In the genomic region with DNA sequence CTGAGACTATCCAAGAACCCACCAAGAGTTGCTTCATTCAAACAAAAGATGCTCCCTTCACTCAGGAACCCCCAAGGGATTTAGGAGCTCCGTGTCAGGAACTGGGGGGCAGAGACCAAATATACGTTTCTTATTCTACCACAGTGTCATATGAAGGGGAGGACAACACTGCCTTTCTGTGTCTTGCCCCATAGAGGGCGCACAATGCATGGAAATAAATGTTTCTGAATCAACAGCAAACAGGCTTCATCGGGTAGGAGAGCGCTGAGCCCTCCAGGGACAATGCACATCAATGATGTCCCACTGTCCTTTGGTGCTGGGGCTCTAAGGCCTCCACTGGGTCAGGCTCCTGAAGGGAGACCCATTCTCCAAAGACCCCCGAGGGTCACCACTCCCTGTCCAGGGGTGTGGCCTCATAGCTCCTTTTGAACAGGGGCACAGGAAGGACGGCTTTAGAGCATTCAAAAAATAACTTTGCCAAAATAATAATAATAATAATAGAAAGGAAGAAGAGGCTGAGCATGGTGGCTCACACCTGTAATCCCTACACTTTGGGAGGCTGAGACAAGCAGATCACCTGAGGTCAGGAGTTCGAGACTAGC, we compare ENCODE assay signal across 8 cellular contexts. TPM values are rescaled to one million over a fixed set of nuclear protein-coding genes. Genes with fewer than 3 reads are reported as not detected.
DNase-seq lines count a peak whose midpoint lies in the region; ATAC-seq, FAIRE-seq and TF ChIP-seq lines count a peak whose summit lies in the region.

No MANE protein-coding gene starts in this region.

- TF ChIP-seq CTCF in ascending aorta (IDR thresholded peaks at IDR 0.05): peak; percentile 20 to 56 (median 35)

- H3K4me3 ChIP-seq in ascending aorta (no peak overlapping the region), iPS DF 6.9 (ENCODE audit: low read length) (no peak overlapping the region)

- ATAC-seq in HG03097 (IDR thresholded peaks at IDR 0.05; ENCODE audit: low FRiP score, unreplicated experiment): peak; percentile 72

- no peaks in the 10 kb centered on the region for H3K27me3 ChIP-seq in ascending aorta
- no peaks in the 10 kb centered on the region for H3K27me3 ChIP-seq in iPS DF 6.9 (ENCODE audit: control insufficient read depth, insufficient read depth, low read length)

- intact Hi-C loops in ascending aorta (cut with DNase I): no loop called here

- H3K27ac ChIP-seq in ascending aorta (no peak overlapping the region), iPS DF 6.9 (ENCODE audit: low read length) (no peak overlapping the region)

- no peaks in the 10 kb centered on the region for H3K4me1 ChIP-seq in ascending aorta
- no peaks in the 10 kb centered on the region for H3K4me1 ChIP-seq in iPS DF 6.9 (ENCODE audit: control insufficient read depth, insufficient read depth, low read length)

- no peaks in the 10 kb centered on the region for H3K9me3 ChIP-seq in ascending aorta
- H3K9me3 ChIP-seq in iPS DF 6.9 (ENCODE audit: control insufficient read depth, insufficient read depth, low read length): no peaks in the 10 kb centered on the region

- WGBS in iPS DF 6.9 (ENCODE audit: insufficient coverage, insufficient read length): no CpG with 5 or more reads among the region's 8 CpGs

- DNase-seq in EL (peak; percentile 17), GM19239 (ENCODE audit: insufficient read length, low spot score) (no peak), NCI-H446 (lab: John Stamatoyannopoulos, UW) (peak; percentile 1 to 43), ascending aorta (ENCODE audit: low spot score in 2 of 2) (no peak), iPS DF 6.9 (ENCODE audit: low read depth, low spot score) (peak; percentile 48), 8988T (no peak)
- DNase-seq in stimulated activated CD4-positive, alpha-beta T cell treated with anti-CD3 and anti-CD28 coated beads, Interleukin-2, amount 100 ng/mL, for 48 hours: peak; percentile 3 to 25

- H3K36me3 ChIP-seq in ascending aorta (no peaks in the 10 kb centered on the region), iPS DF 6.9 (ENCODE audit: control insufficient read depth, insufficient read depth, low read length) (no peaks in the 10 kb centered on the region)

- FAIRE-seq in GM19239 (lab: Jason Lieb, UNC): peak; percentile 84

RNA-seq across cellular contexts. Expression of a gene that starts 31.1 kb away (rescaled TPM):
- 10.7 TPM for total RNA-seq in ascending aorta

Comparison
In these comparisons a context has a peak if more than half of its experiments do, and no peak if none do; other contexts are left out.
1. DNase-seq: peak in EL (single experiment), NCI-H446 (2 of 2), iPS DF 6.9 (single experiment) and stimulated activated CD4-positive, alpha-beta T cell treated with anti-CD3 and anti-CD28 coated beads, Interleukin-2, amount 100 ng/mL, for 48 hours (2 of 2); none in GM19239 (single experiment), ascending aorta (0 of 2) and 8988T (single experiment).